Comparison of ENCODE assay signal across 8 cellular contexts in the genomic region with DNA sequence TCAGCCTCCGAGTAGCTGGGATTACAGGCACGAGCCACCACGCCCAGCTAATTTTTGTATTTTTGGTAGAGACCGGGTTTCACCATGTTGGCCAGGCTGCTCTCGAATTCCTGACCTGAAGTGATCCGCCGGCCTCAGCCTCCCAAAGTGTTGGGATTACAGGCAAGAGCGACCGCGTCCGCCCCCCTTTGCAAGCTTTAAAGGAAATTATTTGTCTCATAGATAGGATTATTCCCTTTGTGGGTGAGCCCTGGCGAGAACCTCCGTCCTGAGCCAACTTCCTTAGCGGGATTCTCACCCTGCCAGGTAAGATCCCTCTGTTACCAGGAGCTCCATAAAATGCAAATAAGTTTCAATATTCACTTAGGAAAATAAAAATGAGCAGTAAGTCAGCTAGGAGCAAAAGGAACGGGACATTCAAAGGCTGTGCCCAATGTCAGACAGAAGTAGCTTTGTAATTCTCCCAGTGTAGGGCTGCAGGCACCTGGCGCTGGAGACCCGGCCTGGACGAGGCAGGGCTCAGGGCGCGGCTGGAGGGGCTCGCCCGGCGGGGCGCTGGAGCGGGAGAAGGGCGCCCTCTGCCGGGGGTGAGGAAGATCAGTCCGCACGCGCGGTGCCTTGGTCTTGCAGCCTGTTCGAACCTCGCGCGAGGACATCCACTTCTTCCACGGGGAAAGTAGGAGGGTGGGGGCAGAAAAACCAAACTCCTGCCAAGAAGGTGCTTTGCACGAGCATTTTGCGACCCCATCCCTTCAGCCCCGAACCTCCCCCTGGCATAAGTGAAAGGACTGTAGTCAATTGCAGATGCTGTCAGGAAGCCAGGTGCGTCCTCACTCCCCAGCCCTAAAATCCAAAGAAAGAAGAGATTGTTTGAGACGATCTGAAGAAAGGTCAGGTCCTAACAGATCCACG. TPM values are rescaled to one million over a fixed set of nuclear protein-coding genes. Genes with fewer than 3 reads are reported as not detected.
DNase-seq lines count a peak whose midpoint lies in the region; ATAC-seq and TF ChIP-seq lines count a peak whose summit lies in the region.

No MANE protein-coding gene starts in this region.

- H3K4me2 ChIP-seq in PC-9, result peak overlapping the region; percentile 80

- H3K4me1 ChIP-seq in CD4-positive, alpha-beta memory T cell (ENCODE audit: insufficient read depth, low read length), result peaks cover 10% of the 10 kb centered on the region
- H3K4me1 ChIP-seq in PC-9 (replicated peaks; ENCODE audit: insufficient read depth), result peaks cover 41% of the 10 kb centered on the region

- H2AFZ ChIP-seq in PC-9, result peak overlapping the region; percentile 84

- POLR2A ChIA-PET in CD4-positive, alpha-beta memory T cell (lab: Charles Lee; ENCODE audit: partially characterized antibody), result interaction anchor here (0.8 to 3.2 kb wide), 21 partner anchors 10 to 1113 kb away, joined by 3 to 37 read pairs (median 3); a partner anchor contains a TSS
- POLR2A ChIA-PET in PC-9 (lab: Charles Lee; ENCODE audit: unreplicated experiment), result interaction anchor here (0.6 to 0.7 kb wide), 2 partner anchors 310 to 564 kb away, joined by 4 to 5 read pairs; no protein-coding TSS in a partner anchor

- H3K79me2 ChIP-seq in PC-9 (ENCODE audit: low read depth), result no peaks in the 10 kb centered on the region

- H3K9me2 ChIP-seq in PC-9 (ENCODE audit: insufficient read depth), result no peaks in the 10 kb centered on the region

- H3K9me3 Mint-ChIP-seq in CD4-positive, alpha-beta memory T cell, result no peaks in the 10 kb centered on the region
- no peaks in the 10 kb centered on the region for H3K9me3 Mint-ChIP-seq in natural killer cell treated with Interleukin-12 subunit alpha and Interleukin-12 subunit beta and Interleukin-15 and Interleukin-18, amount 100 ng/mL, for 72 hours
- H3K9me3 Mint-ChIP-seq in stimulated activated naive B cell treated with anti-CD40 and anti-IgM and Interleukin-4, amounts not matched to agents 10 μg/mL and 1 μg/mL and 100 μg/mL, for 72 hours, result no peaks in the 10 kb centered on the region

- peaks cover 21% of the 10 kb centered on the region; the same call in 1 of the 2 replicates for H3F3A ChIP-seq in PC-9 (ENCODE audit: insufficient read depth, low read depth)

- H3K27me3 ChIP-seq in CD4-positive, alpha-beta memory T cell (ENCODE audit: insufficient read depth, low read length), result no peaks in the 10 kb centered on the region
- H3K27me3 ChIP-seq in PC-9 (ENCODE audit: insufficient read depth, low read depth), result no peaks in the 10 kb centered on the region

- CTCF ChIA-PET in CD4-positive, alpha-beta memory T cell (lab: Charles Lee; ENCODE audit: partially characterized antibody), result interaction anchor here (0.6 to 8.2 kb wide), 128 partner anchors 7 to 1317 kb away, joined by 3 to 480 read pairs (median 4); a partner anchor contains a TSS
- CTCF ChIA-PET in PC-9 (lab: Charles Lee), result interaction anchor here (0.6 to 5.0 kb wide), 17 partner anchors 24 to 1433 kb away, joined by 3 to 43 read pairs (median 4); a partner anchor contains a TSS

- peaks cover 5 to 21% (median 7%) of the 10 kb centered on the region in 4 donors for H3K4me1 Mint-ChIP-seq in CD4-positive, alpha-beta memory T cell
- H3K4me1 Mint-ChIP-seq in natural killer cell treated with Interleukin-12 subunit alpha and Interleukin-12 subunit beta and Interleukin-15 and Interleukin-18, amount 100 ng/mL, for 72 hours (ENCODE audit: low read depth in 2 of 2), result peaks cover 17 to 18% of the 10 kb centered on the region in 2 donors
- H3K4me1 Mint-ChIP-seq in stimulated activated naive B cell treated with anti-CD40 and anti-IgM and Interleukin-4, amounts not matched to agents 10 μg/mL and 1 μg/mL and 100 μg/mL, for 72 hours, result peaks cover 9 to 15% of the 10 kb centered on the region in 2 donors

- DNase-seq in CD4-positive, alpha-beta memory T cell, result peak; percentile 66 to 79 (median 77)
- DNase-seq in PC-9 (peak in 1 of 2 experiments; percentile 74), fibroblast of pulmonary artery (ENCODE audit: low read depth) (peak; percentile 66)
- DNase-seq in activated T-helper 1 cell treated with anti-CD3 and anti-CD28 coated beads, Interleukin-2, amount 50 U/mL, for 16 hours (ENCODE audit: low read depth in 1 of 2, low spot score in 1 of 2), result peak; percentile 67 to 73
- peak; percentile 87 for DNase-seq in natural killer cell treated with Interleukin-12 subunit alpha and Interleukin-12 subunit beta and Interleukin-15 and Interleukin-18, amount 100 ng/mL, for 72 hours (ENCODE audit: low spot score)
- DNase-seq in stimulated activated naive B cell treated with anti-CD40 and anti-IgM and Interleukin-4, amounts not matched to agents 10 μg/mL and 1 μg/mL and 100 μg/mL, for 72 hours, result peak; percentile 69

- peak; percentile 91 for TF ChIP-seq CTCF in PC-9 (conservative IDR thresholded peaks at IDR 0.05)
- TF ChIP-seq CTCF in fibroblast of pulmonary artery (IDR thresholded peaks at IDR 0.05; ENCODE audit: low read length, missing control alignments), result peak; percentile 56

- no peaks in the 10 kb centered on the region for H3K9me3 ChIP-seq in CD4-positive, alpha-beta memory T cell (ENCODE audit: control insufficient read depth in 1 of 2, low read length in 2 of 2)
- H3K9me3 ChIP-seq in KOPT-K1 (ENCODE audit: insufficient read depth, low read length, poor library complexity, severe bottlenecking), result no peaks in the 10 kb centered on the region
- H3K9me3 ChIP-seq in PC-9 (ENCODE audit: insufficient read depth, low read depth), result no peaks in the 10 kb centered on the region

- peak overlapping the region in 6 of 7 donors; percentile 36 to 91 (median 67) for H3K27ac Mint-ChIP-seq in CD4-positive, alpha-beta memory T cell
- H3K27ac Mint-ChIP-seq in natural killer cell treated with Interleukin-12 subunit alpha and Interleukin-12 subunit beta and Interleukin-15 and Interleukin-18, amount 100 ng/mL, for 72 hours, result no peak overlapping the region
- peak overlapping the region; percentile 52 for H3K27ac Mint-ChIP-seq in stimulated activated naive B cell treated with anti-CD40 and anti-IgM and Interleukin-4, amounts not matched to agents 10 μg/mL and 1 μg/mL and 100 μg/mL, for 72 hours

- H4K20me1 ChIP-seq in PC-9 (ENCODE audit: insufficient read depth), result no peaks in the 10 kb centered on the region

- intact Hi-C loops in CD4-positive, alpha-beta memory T cell (cut with micrococcal nuclease), result loop anchor here (1.0 to 5.0 kb wide), 4 partner anchors 122 to 679 kb away; a partner anchor contains a TSS
- intact Hi-C loops in PC-9 (cut with micrococcal nuclease; ENCODE audit: unreplicated experiment), result loop anchor here (1.0 to 5.0 kb wide), 7 partner anchors 334 to 1114 kb away; no protein-coding TSS in a partner anchor

- H3K4me3 Mint-ChIP-seq in CD4-positive, alpha-beta memory T cell, result peak overlapping the region; percentile 85 to 91 (median 88)
- H3K4me3 Mint-ChIP-seq in natural killer cell treated with Interleukin-12 subunit alpha and Interleukin-12 subunit beta and Interleukin-15 and Interleukin-18, amount 100 ng/mL, for 72 hours, result peak overlapping the region; percentile 88
- peak overlapping the region; percentile 83 to 86 for H3K4me3 Mint-ChIP-seq in stimulated activated naive B cell treated with anti-CD40 and anti-IgM and Interleukin-4, amounts not matched to agents 10 μg/mL and 1 μg/mL and 100 μg/mL, for 72 hours

- no TSS peak for BruUV-seq in PC-9 (replicated peaks; lab: Mats Ljungman, UMichigan)

- ATAC-seq in GM21447 (IDR thresholded peaks at IDR 0.05; ENCODE audit: unreplicated experiment), result peak; percentile 57
- ATAC-seq in natural killer cell treated with Interleukin-12 subunit alpha and Interleukin-12 subunit beta and Interleukin-15 and Interleukin-18, amount 100 ng/mL, for 72 hours, result peak; percentile 80 to 87
- ATAC-seq in stimulated activated naive B cell treated with anti-CD40 and anti-IgM and Interleukin-4, amounts not matched to agents 10 μg/mL and 1 μg/mL and 100 μg/mL, for 72 hours (replicated peaks), result peak; percentile 85 to 86

- peak overlapping the region; percentile 54 to 82 for H3K4me3 ChIP-seq in CD4-positive, alpha-beta memory T cell (ENCODE audit: low read length in 2 of 2)
- peak overlapping the region; percentile 59; the same call in 1 of the 2 replicates for H3K4me3 ChIP-seq in PC-9
- peak overlapping the region; percentile 64 for H3K4me3 ChIP-seq in fibroblast of pulmonary artery (replicated peaks; ENCODE audit: low read depth, low read length)

- H3K36me3 Mint-ChIP-seq in CD4-positive, alpha-beta memory T cell, result no peaks in the 10 kb centered on the region
- no peaks in the 10 kb centered on the region for H3K36me3 Mint-ChIP-seq in natural killer cell treated with Interleukin-12 subunit alpha and Interleukin-12 subunit beta and Interleukin-15 and Interleukin-18, amount 100 ng/mL, for 72 hours
- no peaks in the 10 kb centered on the region for H3K36me3 Mint-ChIP-seq in stimulated activated naive B cell treated with anti-CD40 and anti-IgM and Interleukin-4, amounts not matched to agents 10 μg/mL and 1 μg/mL and 100 μg/mL, for 72 hours

- H3K36me3 ChIP-seq in CD4-positive, alpha-beta memory T cell (ENCODE audit: insufficient read depth, low read length), result no peaks in the 10 kb centered on the region
- no peaks in the 10 kb centered on the region for H3K36me3 ChIP-seq in KOPT-K1 (ENCODE audit: insufficient read depth, low read length)
- no peaks in the 10 kb centered on the region for H3K36me3 ChIP-seq in PC-9 (ENCODE audit: low read depth)

- peak overlapping the region; percentile 20 for H3K27ac ChIP-seq in CD4-positive, alpha-beta memory T cell (ENCODE audit: low read depth, low read length)
- peak overlapping the region; percentile 48 for H3K27ac ChIP-seq in KOPT-K1 (ENCODE audit: low read depth, low read length, poor library complexity, severe bottlenecking)
- peak overlapping the region; percentile 84 for H3K27ac ChIP-seq in PC-9

- H3K27me3 Mint-ChIP-seq in CD4-positive, alpha-beta memory T cell, result peaks cover 9 to 10% of the 10 kb centered on the region in 2 donors
- H3K27me3 Mint-ChIP-seq in natural killer cell treated with Interleukin-12 subunit alpha and Interleukin-12 subunit beta and Interleukin-15 and Interleukin-18, amount 100 ng/mL, for 72 hours, result peaks cover 24 to 44% of the 10 kb centered on the region in 2 donors
- H3K27me3 Mint-ChIP-seq in stimulated activated naive B cell treated with anti-CD40 and anti-IgM and Interleukin-4, amounts not matched to agents 10 μg/mL and 1 μg/mL and 100 μg/mL, for 72 hours, result peaks cover 45 to 62% of the 10 kb centered on the region in 2 donors

RNA-seq across cellular contexts. Expression of a gene that starts 47.1 kb away (rescaled TPM):
- total RNA-seq in CD4-positive, alpha-beta memory T cell, result 10 to 100 TPM; 26.4 to 27.6 TPM
- polyA plus RNA-seq in CD4-positive, alpha-beta memory T cell, result 1 to 10 TPM; 2.9 to 8.3 TPM
- 1.4 and 2.3 TPM in 2 replicates for total RNA-seq in PC-9 (2021)
- total RNA-seq in natural killer cell treated with Interleukin-12 subunit alpha and Interleukin-12 subunit beta and Interleukin-15 and Interleukin-18, amount 100 ng/mL, for 72 hours, result 10 to 100 TPM; 14.7 to 20.6 TPM

Comparison
In these comparisons a context has a peak if more than half of its experiments do, and no peak if none do; other contexts are left out.
1. H3K27ac ChIP-seq: peak in every context shown above with its lines; median percentile 84 in PC-9; 48 in KOPT-K1; 20 in CD4-positive, alpha-beta memory T cell.
2. H3K27ac Mint-ChIP-seq: peak in CD4-positive, alpha-beta memory T cell (6 of 7) and stimulated activated naive B cell treated with anti-CD40 and anti-IgM and Interleukin-4, amounts not matched to agents 10 μg/mL and 1 μg/mL and 100 μg/mL, for 72 hours (single experiment); none in natural killer cell treated with Interleukin-12 subunit alpha and Interleukin-12 subunit beta and Interleukin-15 and Interleukin-18, amount 100 ng/mL, for 72 hours (0 of 2).
3. Peak in every context shown above with its lines, with median percentiles within 50 percentile points of each other: H3K4me3 ChIP-seq, H3K4me3 Mint-ChIP-seq and ATAC-seq.